Comparison of ENCODE assay signal across 8 cellular contexts in genomic region chr4:70992354-70992753, GRCh38. TPM values are rescaled to one million over a fixed set of nuclear protein-coding genes. Genes with fewer than 3 reads are reported as not detected.
DNase-seq lines count a peak whose midpoint lies in the region; ATAC-seq and TF ChIP-seq lines count a peak whose summit lies in the region.

No MANE protein-coding gene starts in this region.

- H3K27me3 ChIP-seq in endocrine pancreas (ENCODE audit: control insufficient read depth, insufficient read depth, low read length) (no peaks in the 10 kb centered on the region), sigmoid colon (no peaks in the 10 kb centered on the region)
- no peaks in the 10 kb centered on the region for H3K27me3 ChIP-seq in effector memory CD4-positive, alpha-beta T cell (replicated peaks; ENCODE audit: control insufficient read depth, insufficient read depth, low read length, poor library complexity, severe bottlenecking)

- peak overlapping the region; percentile 84 to 88 (median 86) for H3K27ac ChIP-seq in sigmoid colon
- no peak overlapping the region for H3K27ac ChIP-seq in effector memory CD4-positive, alpha-beta T cell (ENCODE audit: insufficient read depth, low read length, poor library complexity, severe bottlenecking)

- no peak for ATAC-seq in HG02588 (IDR thresholded peaks at IDR 0.05; ENCODE audit: unreplicated experiment)

- peak; percentile 40 for DNase-seq in DMS53 (lab: John Stamatoyannopoulos, UW)
- no peak for DNase-seq in DMS53 treated with DMSO at 0.1 percent for 48 hours (lab: John Stamatoyannopoulos, UW; ENCODE audit: unreplicated experiment)
- peak; percentile 34 for DNase-seq in NCI-H2227 treated with DMSO at 0.1 percent for 48 hours (lab: John Stamatoyannopoulos, UW)
- no peak for DNase-seq in sigmoid colon
- no peak for DNase-seq in effector memory CD4-positive, alpha-beta T cell
- DNase-seq in activated CD8-positive, alpha-beta memory T cell treated with anti-CD3 and anti-CD28 coated beads, Interleukin-2, amount 50 U/mL, for 48 hours, result no peak

- no peak for TF ChIP-seq EP300 in sigmoid colon (IDR thresholded peaks at IDR 0.05)

- H3K4me3 ChIP-seq in endocrine pancreas (ENCODE audit: control insufficient read depth, insufficient read depth, low read length) (peak overlapping the region; percentile 87), sigmoid colon (peak overlapping the region in 3 of 4 donors; percentile 66 to 85 (median 84))
- H3K4me3 ChIP-seq in effector memory CD4-positive, alpha-beta T cell (ENCODE audit: insufficient read depth, low read depth, low read length, poor library complexity, severe bottlenecking), result no peak overlapping the region

- no peak for TF ChIP-seq POLR2A in sigmoid colon (IDR thresholded peaks at IDR 0.05)

- H3K36me3 ChIP-seq in endocrine pancreas (ENCODE audit: control insufficient read depth, insufficient read depth, low read length), result no peaks in the 10 kb centered on the region
- H3K36me3 ChIP-seq in sigmoid colon, result no peaks in the 10 kb centered on the region
- H3K36me3 ChIP-seq in effector memory CD4-positive, alpha-beta T cell (ENCODE audit: control insufficient read depth, insufficient read depth, low read length), result no peaks in the 10 kb centered on the region

- 38 to 78% methylated on average over 5 of the region's 5 CpGs for WGBS in sigmoid colon, 2 donors

- no peak for TF ChIP-seq CTCF in sigmoid colon (IDR thresholded peaks at IDR 0.05)

- H3K4me1 ChIP-seq in endocrine pancreas (ENCODE audit: control insufficient read depth, insufficient read depth, low read length), result peaks cover 10% of the 10 kb centered on the region
- H3K4me1 ChIP-seq in sigmoid colon, result peaks cover 0 to 39% (median 23%) of the 10 kb centered on the region in 4 donors
- peaks cover 17% of the 10 kb centered on the region for H3K4me1 ChIP-seq in effector memory CD4-positive, alpha-beta T cell (ENCODE audit: control insufficient read depth, insufficient read depth, low read length, poor library complexity, severe bottlenecking)

- H3K9me3 ChIP-seq in endocrine pancreas (ENCODE audit: control insufficient read depth, low read length) (no peaks in the 10 kb centered on the region), sigmoid colon (no peaks in the 10 kb centered on the region)
- H3K9me3 ChIP-seq in effector memory CD4-positive, alpha-beta T cell (ENCODE audit: control insufficient read depth, low read length), result no peaks in the 10 kb centered on the region

- intact Hi-C loops in sigmoid colon (cut with DNase I), result loop anchor here (2.0 kb wide), 1 partner anchor 154 kb away; the partner anchor contains the start of gene GRSF1

- H3K9ac ChIP-seq in endocrine pancreas (ENCODE audit: control insufficient read depth, insufficient read depth, low read length), result no peak overlapping the region

RNA-seq across cellular contexts. Expression of gene DCK, which starts 1.1 kb away (rescaled TPM):
- 10 to 100 TPM in 3 of 4 donors, 1 to 10 TPM in 1; 10.0 to 18.5 (median 13.9) TPM for total RNA-seq in sigmoid colon
- polyA plus RNA-seq in sigmoid colon, result 10 to 100 TPM; 16.8 to 26.0 (median 23.4) TPM

Comparison
In these comparisons a context has a peak if more than half of its experiments do, and no peak if none do; other contexts are left out.
1. DNase-seq: peak in DMS53 (single experiment) and NCI-H2227 treated with DMSO at 0.1 percent for 48 hours (single experiment); none in DMS53 treated with DMSO at 0.1 percent for 48 hours (single experiment), sigmoid colon (single experiment), effector memory CD4-positive, alpha-beta T cell (0 of 3) and activated CD8-positive, alpha-beta memory T cell treated with anti-CD3 and anti-CD28 coated beads, Interleukin-2, amount 50 U/mL, for 48 hours (single experiment).